In the genomic region with DNA sequence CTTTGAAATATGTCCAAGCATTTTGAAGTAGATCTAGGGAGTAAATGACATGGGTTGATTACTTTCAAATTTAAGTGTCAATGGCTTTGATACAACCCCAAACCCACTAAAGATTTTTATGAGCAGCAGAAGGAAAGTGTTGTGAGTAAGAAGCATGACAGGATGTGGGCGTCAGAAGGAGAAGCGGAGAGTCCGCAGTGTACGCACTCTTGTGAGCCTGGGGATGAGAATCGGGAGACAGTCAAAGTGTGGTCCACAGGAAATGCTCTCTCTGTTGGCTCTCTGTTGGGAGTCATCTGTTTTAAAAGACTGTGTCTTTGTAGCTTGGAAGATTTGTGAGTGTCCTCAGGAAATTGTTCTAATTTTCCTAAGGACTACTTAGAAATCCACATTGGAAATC, we compare ENCODE assay signal across 16 cellular contexts.
DNase-seq lines count a peak whose midpoint lies in the region; ATAC-seq and TF ChIP-seq lines count a peak whose summit lies in the region.
"Had no signal": no experiment of that assay in that cellular context is flagged by ENCODE, and none has a peak within 500 bp of the region (broad histone marks: within the 10 kb centered on the region; RNA-seq: fewer than 3 reads in every experiment).

No MANE protein-coding gene starts in this region.

- no peak overlapping the region for H3K4me3 ChIP-seq in SJCRH30
- H3K4me3 ChIP-seq: BLaER1, HAP-1 had no signal

- H3K4me1 ChIP-seq in SJCRH30, result no peaks in the 10 kb centered on the region
- H3K4me1 ChIP-seq: BLaER1, HAP-1 had no signal

- CTCF ChIA-PET in activated CD8-positive, alpha-beta T cell treated with anti-CD3 and anti-CD28 coated beads for 36 hours (lab: Charles Lee), result no interaction called here

- ATAC-seq in GM18502 (IDR thresholded peaks at IDR 0.05; ENCODE audit: poor library complexity, unreplicated experiment), result no peak
- no peak for ATAC-seq in activated CD8-positive, alpha-beta T cell treated with anti-CD3 and anti-CD28 coated beads for 36 hours

- H3K9me3 ChIP-seq in SJCRH30 (replicated peaks), result no peaks in the 10 kb centered on the region
- H3K9me3 ChIP-seq: HAP-1 had no signal

- H3K36me3 ChIP-seq in SJCRH30, result no peaks in the 10 kb centered on the region
- H3K36me3 ChIP-seq: BLaER1, HAP-1 had no signal

- H3K27me3 Mint-ChIP-seq in activated CD8-positive, alpha-beta T cell treated with anti-CD3 and anti-CD28 coated beads for 36 hours, result peaks cover 4% of the 10 kb centered on the region
- H3K27me3 Mint-ChIP-seq: B cell had no signal

- H3K9me3 Mint-ChIP-seq in activated CD8-positive, alpha-beta T cell treated with anti-CD3 and anti-CD28 coated beads for 36 hours, result peaks cover 11% of the 10 kb centered on the region

- H3K36me3 Mint-ChIP-seq in activated CD8-positive, alpha-beta T cell treated with anti-CD3 and anti-CD28 coated beads for 36 hours (ENCODE audit: low read depth), result no peaks in the 10 kb centered on the region
- H3K36me3 Mint-ChIP-seq: CD4-positive, CD25-positive, alpha-beta regulatory T cell had no signal

- H3K27ac Mint-ChIP-seq in activated CD8-positive, alpha-beta T cell treated with anti-CD3 and anti-CD28 coated beads for 36 hours, result no peak overlapping the region
- H3K27ac Mint-ChIP-seq: B cell; CD4-positive, CD25-positive, alpha-beta regulatory T cell; CD8-positive, alpha-beta memory T cell; HFFc6 had no signal

- H3K4me1 Mint-ChIP-seq in activated CD8-positive, alpha-beta T cell treated with anti-CD3 and anti-CD28 coated beads for 36 hours (ENCODE audit: low read depth), result no peaks in the 10 kb centered on the region
- H3K4me1 Mint-ChIP-seq: B cell; CD8-positive, alpha-beta memory T cell had no signal

- peak; percentile 63 for DNase-seq in Daoy (ENCODE audit: low read depth)
- peak; percentile 18 for DNase-seq in UCSD-AML1 (lab: John Stamatoyannopoulos, UW; ENCODE audit: unreplicated experiment)
- peak; percentile 7 for DNase-seq in left kidney (ENCODE audit: low read depth, low spot score)
- DNase-seq in SJCRH30, result no peak
- no peak for DNase-seq in activated CD8-positive, alpha-beta T cell treated with anti-CD3 and anti-CD28 coated beads for 36 hours
- DNase-seq: CD4-positive, CD25-positive, alpha-beta regulatory T cell; CD8-positive, alpha-beta memory T cell; DMS 273 treated with DMSO at 0.1 percent for 48 hours; DMS79; GOT3; HFFc6 had no signal

- POLR2A ChIA-PET in activated CD8-positive, alpha-beta T cell treated with anti-CD3 and anti-CD28 coated beads for 36 hours (lab: Charles Lee), result no interaction called here

- H3K27me3 ChIP-seq in SJCRH30, result no peaks in the 10 kb centered on the region
- H3K27me3 ChIP-seq: BLaER1 had no signal

- no peak for TF ChIP-seq CTCF in activated CD8-positive, alpha-beta T cell treated with anti-CD3 and anti-CD28 coated beads for 36 hours (IDR thresholded peaks at IDR 0.05)

- intact Hi-C loops in activated CD8-positive, alpha-beta T cell treated with anti-CD3 and anti-CD28 coated beads for 36 hours (cut with micrococcal nuclease), result no loop called here

- H3K27ac ChIP-seq in SJCRH30, result no peak overlapping the region
- H3K27ac ChIP-seq: BLaER1, C4-2B had no signal

- H3K4me3 Mint-ChIP-seq in activated CD8-positive, alpha-beta T cell treated with anti-CD3 and anti-CD28 coated beads for 36 hours, result no peak overlapping the region
- H3K4me3 Mint-ChIP-seq: B cell; CD4-positive, CD25-positive, alpha-beta regulatory T cell; CD8-positive, alpha-beta memory T cell; HFFc6 had no signal

Comparison
In these comparisons a context has a peak if more than half of its experiments do, and no peak if none do; other contexts are left out.
1. DNase-seq: peak in Daoy (single experiment), UCSD-AML1 (single experiment) and left kidney (single experiment); none in SJCRH30 (0 of 2) and activated CD8-positive, alpha-beta T cell treated with anti-CD3 and anti-CD28 coated beads for 36 hours (single experiment).